Comparison of ENCODE assay signal across 13 cellular contexts in the genomic region with DNA sequence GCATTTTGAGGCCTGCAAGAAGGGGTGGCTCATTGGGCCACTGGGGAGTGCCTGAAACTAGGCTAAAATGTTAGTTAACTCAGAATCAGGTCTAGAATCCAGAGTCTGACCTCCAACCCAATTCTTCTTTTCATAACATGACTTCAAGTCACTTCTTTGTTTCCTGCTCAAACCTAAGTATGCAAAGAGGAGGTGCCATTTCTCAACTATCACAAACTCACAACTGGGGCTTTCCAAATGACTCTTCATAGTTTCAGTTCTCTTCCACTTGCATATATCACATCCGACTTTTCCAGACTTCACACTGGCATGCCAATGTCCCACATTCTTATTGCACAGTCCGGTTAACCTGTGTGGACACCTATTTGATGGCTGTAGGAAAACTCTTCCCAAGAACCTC.
DNase-seq lines count a peak whose midpoint lies in the region; ATAC-seq, FAIRE-seq and TF ChIP-seq lines count a peak whose summit lies in the region.
"Had no signal": no experiment of that assay in that cellular context is flagged by ENCODE, and none has a peak within 500 bp of the region (broad histone marks: within the 10 kb centered on the region; RNA-seq: fewer than 3 reads in every experiment).

No MANE protein-coding gene starts in this region.

- H3K79me2 ChIP-seq in mammary epithelial cell (ENCODE audit: insufficient read depth, low read length) = no peaks in the 10 kb centered on the region

- no peaks in the 10 kb centered on the region for H3K36me3 ChIP-seq in mammary epithelial cell (ENCODE audit: insufficient read depth, low read length)
- H3K36me3 ChIP-seq in breast epithelium = no peaks in the 10 kb centered on the region
- no peaks in the 10 kb centered on the region for H3K36me3 ChIP-seq in testis (ENCODE audit: low read depth, missing control alignments)
- H3K36me3 ChIP-seq: sigmoid colon had no signal

- BruUV-seq in mammary epithelial cell (replicated peaks; lab: Mats Ljungman, UMichigan) = no TSS peak

- H3K4me1 ChIP-seq in mammary epithelial cell (ENCODE audit: insufficient read depth, low read length) = no peaks in the 10 kb centered on the region
- no peaks in the 10 kb centered on the region for H3K4me1 ChIP-seq in breast epithelium
- H3K4me1 ChIP-seq in testis = no peaks in the 10 kb centered on the region
- H3K4me1 ChIP-seq: foreskin keratinocyte had no signal

- no peak for FAIRE-seq in RCC 7860 (lab: Jason Lieb, UNC)

- H3K9me3 ChIP-seq in mammary epithelial cell (replicated peaks; ENCODE audit: insufficient read depth, low read length) = no peaks in the 10 kb centered on the region
- peaks cover 0 to 7% of the 10 kb centered on the region in 2 donors for H3K9me3 ChIP-seq in breast epithelium
- no peaks in the 10 kb centered on the region for H3K9me3 ChIP-seq in testis

- no peak overlapping the region for H3K4me2 ChIP-seq in mammary epithelial cell (ENCODE audit: insufficient read depth, low read depth, low read length)

- ATAC-seq in HG02588 (IDR thresholded peaks at IDR 0.05; ENCODE audit: unreplicated experiment) (peak; percentile 92), HG03442 (IDR thresholded peaks at IDR 0.05; ENCODE audit: unreplicated experiment) (peak; percentile 99)
- ATAC-seq: foreskin keratinocyte, T-helper 17 cell had no signal

- in situ Hi-C loops in mammary epithelial cell (cut with MboI; ENCODE audit: low sequenced_read_pairs in 2 of 2) = no loop called here

- H2AFZ ChIP-seq in mammary epithelial cell (ENCODE audit: low read depth, low read length) = no peak overlapping the region

- no peak overlapping the region for H3K27ac ChIP-seq in mammary epithelial cell (ENCODE audit: insufficient read depth, low read depth, low read length)
- no peak overlapping the region for H3K27ac ChIP-seq in breast epithelium
- H3K27ac ChIP-seq in testis = no peak overlapping the region
- H3K27ac ChIP-seq: foreskin keratinocyte, sigmoid colon had no signal

- dilution Hi-C loops in mammary epithelial cell (cut with HindIII; ENCODE audit: low sequenced_read_pairs) = no loop called here

- TF ChIP-seq CTCF in mammary epithelial cell (conservative IDR thresholded peaks at IDR 0.05 in 1 of 2, IDR thresholded peaks at IDR 0.05 in 1 of 2; ENCODE audit: extremely low read depth in 1 of 2, insufficient read depth in 1 of 2, low read depth in 1 of 2, low read length in 2 of 2) = no peak
- TF ChIP-seq CTCF in breast epithelium (IDR thresholded peaks at IDR 0.05) = no peak
- TF ChIP-seq CTCF in testis (IDR thresholded peaks at IDR 0.05) = no peak

- CTCF ChIA-PET in mammary epithelial cell (lab: Charles Lee; ENCODE audit: low non-redundant PET) = no interaction called here

- H3K4me3 ChIP-seq in mammary epithelial cell (replicated peaks in 1 of 3; ENCODE audit: insufficient read depth in 1 of 3, low read depth in 2 of 3, low read length in 3 of 3) = no peak overlapping the region
- H3K4me3 ChIP-seq in breast epithelium = no peak overlapping the region
- H3K4me3 ChIP-seq in testis = no peak overlapping the region
- H3K4me3 ChIP-seq: sigmoid colon had no signal

- TF ChIP-seq POLR2A in breast epithelium (IDR thresholded peaks at IDR 0.05) (no peak), testis (IDR thresholded peaks at IDR 0.05) (no peak)

- no peak overlapping the region for H3K9ac ChIP-seq in mammary epithelial cell (ENCODE audit: insufficient read depth, low read length)

- intact Hi-C loops in mammary epithelial cell (cut with micrococcal nuclease) = no loop called here
- intact Hi-C loops in breast epithelium (cut with DNase I; ENCODE audit: low total_unique reads) = no loop called here
- intact Hi-C loops in testis (cut with DNase I; ENCODE audit: low total_unique reads) = no loop called here

- H3K27me3 ChIP-seq in mammary epithelial cell (ENCODE audit: insufficient read depth, low read length) (no peaks in the 10 kb centered on the region), breast epithelium (no peaks in the 10 kb centered on the region), testis (no peaks in the 10 kb centered on the region)
- H3K27me3 ChIP-seq: foreskin keratinocyte, sigmoid colon had no signal

- WGBS in mammary epithelial cell (ENCODE audit: low coverage, missing lambda C conversion rate) = 100% methylated on average over 2 of the region's 2 CpGs
- 84 to 88% methylated on average over 2 of the region's 2 CpGs for WGBS in testis, 2 donors

- DNase-seq in mammary epithelial cell = peak; percentile 28
- no peak for DNase-seq in breast epithelium (ENCODE audit: low spot score in 2 of 2)
- DNase-seq in NCI-H2171 (lab: John Stamatoyannopoulos, UW) = no peak
- no peak for DNase-seq in testis
- no peak for DNase-seq in RCC 7860 (ENCODE audit: low spot score)
- no peak for DNase-seq in NK-92 (lab: John Stamatoyannopoulos, UW; ENCODE audit: unreplicated experiment)
- DNase-seq: foreskin keratinocyte, GDM1, NCI-H526 treated with DMSO at 0.1 percent for 48 hours, sigmoid colon, T-helper 17 cell had no signal

- no peaks in the 10 kb centered on the region for H4K20me1 ChIP-seq in mammary epithelial cell (ENCODE audit: insufficient read depth, low read length)
